ENCODE assay signal across 38 cellular contexts in the genomic region with DNA sequence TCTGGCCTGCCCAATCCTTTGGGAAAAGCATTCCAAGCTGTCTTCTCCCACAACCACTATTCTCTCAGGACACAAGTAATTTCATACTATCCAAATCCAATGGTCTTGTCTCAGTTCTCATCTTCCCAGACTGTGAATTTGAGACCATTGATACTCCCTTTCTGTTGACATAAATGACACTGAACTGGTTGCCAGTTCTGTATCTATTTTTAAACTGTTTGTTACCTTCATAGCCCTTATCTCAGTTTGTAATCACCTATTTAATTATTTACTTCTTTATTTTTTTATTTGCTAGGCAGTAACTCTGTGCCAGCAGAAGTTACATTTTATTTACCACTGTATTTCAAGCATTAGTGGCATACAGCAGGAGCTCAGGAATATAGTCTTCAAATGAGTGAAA. TPM values are rescaled to one million over a fixed set of nuclear protein-coding genes. Genes with fewer than 3 reads are reported as not detected.
"Had no signal": no experiment of that assay in that cellular context is flagged by ENCODE, and none has a peak within 500 bp of the region (broad histone marks: within the 10 kb centered on the region; RNA-seq: fewer than 3 reads in every experiment).

No MANE protein-coding gene starts in this region.

- DNase-seq: activated CD4-positive, alpha-beta T cell treated with anti-CD3 and anti-CD28 coated beads, Interleukin-2, amount 10 ng/mL, durations not matched to agents 24 days and 14 days; activated CD4-positive, alpha-beta T cell treated with anti-CD3 and anti-CD28 coated beads, Interleukin-2, amount 50 U/mL, for 4 hours; activated CD8-positive, alpha-beta T cell treated with anti-CD3 and anti-CD28 coated beads for 36 hours; activated effector memory CD4-positive, alpha-beta T cell treated with anti-CD3 and anti-CD28 coated beads, Interleukin-2, amount 50 U/mL, for 16 hours; activated naive CD4-positive, alpha-beta T cell; activated naive CD4-positive, alpha-beta T cell treated with anti-CD3 and anti-CD28 coated beads, Interleukin-2, amount 50 U/mL, for 16 hours; activated naive CD8-positive, alpha-beta T cell treated with anti-CD3 and anti-CD28 coated beads for 36 hours; activated T-cell treated with anti-CD3 and anti-CD28 coated beads, Interleukin-2, amount 50 U/mL, for 1 hour; activated T-cell treated with anti-CD3 and anti-CD28 coated beads, Interleukin-2, amount 50 U/mL, for 72 hours; amniotic stem cell; body of pancreas; Karpas-422; KBM-7; MG63; NCI-H1048; NCI-H1105 treated with DMSO at 0.1 percent for 48 hours; NCI-H1436; NCI-H1694; NCI-H1930; NCI-H2081 treated with DMSO at 0.1 percent for 48 hours; NCI-H226; NCI-H446 treated with DMSO at 0.1 percent for 48 hours; NCI-H524; NCI-H69; NCI-H82; NK-92 treated with Interleukin-12 subunit alpha and Interleukin-12 subunit beta, amount 100 ng/mL, for 24 hours; PC-3; Right ventricle myocardium superior; SW 1271; T-helper 1 cell; T-helper 2 cell; T-helper 9 cell had no signal

- H3K4me1 ChIP-seq: breast epithelium had no signal

- H3K27ac ChIP-seq: body of pancreas, breast epithelium had no signal

- H3K4me3 ChIP-seq: body of pancreas, breast epithelium, MG63 had no signal

- FAIRE-seq: astrocyte, RCC 7860 had no signal

- H3K36me3 ChIP-seq: breast epithelium, MG63 had no signal

- ATAC-seq: activated CD8-positive, alpha-beta T cell treated with anti-CD3 and anti-CD28 coated beads for 36 hours; activated T-cell treated with anti-CD3 and anti-CD28 coated beads, Interleukin-2, amount 50 U/mL, for 72 hours; activated T-helper 17 cell treated with anti-CD3 and anti-CD28 coated beads, Interleukin-2, amount 50 U/mL, for 72 hours; body of pancreas; PC-3 had no signal

- H3K9me3 ChIP-seq: body of pancreas, breast epithelium, MG63 had no signal

- H3K27me3 ChIP-seq: body of pancreas, breast epithelium, MG63 had no signal

RNA-seq across cellular contexts. Expression of gene LDLRAD1, which starts 59.4 kb away (rescaled TPM):
- total RNA-seq: activated CD4-positive, alpha-beta T cell treated with anti-CD3 and anti-CD28 coated beads, Interleukin-2, amount 10 ng/mL, durations not matched to agents 24 days and 14 days; activated CD8-positive, alpha-beta memory T cell treated with anti-CD3 and anti-CD28 coated beads for 36 hours; activated CD8-positive, alpha-beta T cell treated with anti-CD3 and anti-CD28 coated beads for 36 hours; activated naive CD8-positive, alpha-beta T cell treated with anti-CD3 and anti-CD28 coated beads for 36 hours; activated T-cell treated with anti-CD3 and anti-CD28 coated beads, Interleukin-2, amount 50 U/mL, for 72 hours; activated T-helper 17 cell treated with anti-CD3 and anti-CD28 coated beads, Interleukin-2, amount 50 U/mL, for 72 hours; astrocyte; body of pancreas; breast epithelium; cardiac septum; PC-3; Right ventricle myocardium superior had no signal
